ENCODE assay signal across 13 cellular contexts in genomic region chr1:244778356-244778755, GRCh38. TPM values are rescaled to one million over a fixed set of nuclear protein-coding genes. Genes with fewer than 3 reads are reported as not detected.
A peak's percentile ranks its signal among the peaks of the same experiment; 100 is the strongest.
DNase-seq lines count a peak whose midpoint lies in the region; TF ChIP-seq lines count a peak whose summit lies in the region.
"Had no signal": no experiment of that assay in that cellular context is flagged by ENCODE, and none has a peak within 500 bp of the region (broad histone marks: within the 10 kb centered on the region; RNA-seq: fewer than 3 reads in every experiment).

No MANE protein-coding gene starts in this region.

- no peaks in the 10 kb centered on the region for H3K27me3 ChIP-seq in mesendoderm (ENCODE audit: insufficient read depth, low read length, poor library complexity)

- no peak overlapping the region for H4K5ac ChIP-seq in mesendoderm (ENCODE audit: low read length)

- no peaks in the 10 kb centered on the region for H3K9me3 ChIP-seq in HEK293 (ENCODE audit: control insufficient read depth, insufficient read depth, low read depth, low read length)

- H2BK15ac ChIP-seq in mesendoderm (replicated peaks; ENCODE audit: low read depth) = no peak overlapping the region

- H3K18ac ChIP-seq in mesendoderm (ENCODE audit: low read length) = no peak overlapping the region

- no peak overlapping the region for H2AK5ac ChIP-seq in mesendoderm (ENCODE audit: low read length)

- H3K4me2 ChIP-seq in mesendoderm (ENCODE audit: low read length) = no peak overlapping the region

- H3K4me1 ChIP-seq in HEK293 (ENCODE audit: control insufficient read depth, insufficient read depth, low read length) (peaks cover 9% of the 10 kb centered on the region), mesendoderm (ENCODE audit: control insufficient read depth, low read depth, low read length) (no peaks in the 10 kb centered on the region)
- H3K4me1 ChIP-seq: parathyroid adenoma had no signal

- H3K4me1 Mint-ChIP-seq in type B pancreatic cell (ENCODE audit: unreplicated experiment) = no peaks in the 10 kb centered on the region
- peaks cover 4% of the 10 kb centered on the region for H3K4me1 Mint-ChIP-seq in activated T-cell treated with anti-CD3 and anti-CD28 coated beads, Interleukin-2, amount 50 U/mL, for 24 hours (ENCODE audit: low read depth)

- no peak overlapping the region for H3K23ac ChIP-seq in mesendoderm (ENCODE audit: low read length)

- WGBS in mesendoderm (ENCODE audit: extremely low coverage, insufficient coverage, low lambda C conversion rate) = no CpG with 5 or more reads among the region's 2 CpGs

- H3K4ac ChIP-seq in mesendoderm (ENCODE audit: low read depth, low read length) = no peak overlapping the region

- H3K79me2 ChIP-seq in mesendoderm (ENCODE audit: control insufficient read depth, insufficient read depth, low read length) = no peaks in the 10 kb centered on the region
- H3K79me2 ChIP-seq: parathyroid adenoma had no signal

- H3K56ac ChIP-seq in mesendoderm (ENCODE audit: low read length) = no peak overlapping the region

- H3K27me3 Mint-ChIP-seq in type B pancreatic cell = no peaks in the 10 kb centered on the region
- H3K27me3 Mint-ChIP-seq in activated T-cell treated with anti-CD3 and anti-CD28 coated beads, Interleukin-2, amount 50 U/mL, for 24 hours = no peaks in the 10 kb centered on the region

- H3K36me3 Mint-ChIP-seq in type B pancreatic cell = no peaks in the 10 kb centered on the region
- no peaks in the 10 kb centered on the region for H3K36me3 Mint-ChIP-seq in activated T-cell treated with anti-CD3 and anti-CD28 coated beads, Interleukin-2, amount 50 U/mL, for 24 hours (ENCODE audit: low read depth)

- no peaks in the 10 kb centered on the region for H3K36me3 ChIP-seq in HEK293 (ENCODE audit: control insufficient read depth in 2 of 2, insufficient read depth in 1 of 2, low read length in 2 of 2)
- H3K36me3 ChIP-seq in mesendoderm (ENCODE audit: control insufficient read depth, insufficient read depth, low read length) = no peaks in the 10 kb centered on the region

- H3K9me3 Mint-ChIP-seq in type B pancreatic cell = no peaks in the 10 kb centered on the region
- H3K9me3 Mint-ChIP-seq in activated T-cell treated with anti-CD3 and anti-CD28 coated beads, Interleukin-2, amount 50 U/mL, for 24 hours = no peaks in the 10 kb centered on the region

- H3K27ac ChIP-seq in HEK293 (ENCODE audit: extremely low read depth, low read depth, low read length) (no peak overlapping the region), mesendoderm (ENCODE audit: low read depth, low read length) (no peak overlapping the region), coronary artery (no peak overlapping the region)
- H3K27ac ChIP-seq: C4-2B, parathyroid adenoma had no signal

- H3K79me1 ChIP-seq in mesendoderm (ENCODE audit: low read length) = no peaks in the 10 kb centered on the region

- TF ChIP-seq CTCF in HEK293 (tag by site-specific recombination; IDR thresholded peaks at IDR 0.05) (no peak), fibroblast of pulmonary artery (IDR thresholded peaks at IDR 0.05; ENCODE audit: low read length, missing control alignments) (no peak), type B pancreatic cell (conservative IDR thresholded peaks at IDR 0.05) (no peak), coronary artery (IDR thresholded peaks at IDR 0.05) (no peak)

- H2BK120ac ChIP-seq in mesendoderm (ENCODE audit: low read depth, low read length) = no peak overlapping the region

- no peak overlapping the region for H4K8ac ChIP-seq in mesendoderm (ENCODE audit: low read depth, low read length)

- POLR2A ChIA-PET in HEK293 (lab: Yijun Ruan, JAX) = no interaction called here

- CTCF ChIA-PET in HEK293 (lab: Yijun Ruan, JAX) = interaction anchor here (1.6 kb wide), 1 partner anchor 19 kb away, joined by 4 read pairs; no protein-coding TSS in a partner anchor

- H2BK5ac ChIP-seq in mesendoderm (ENCODE audit: low read length) = no peak overlapping the region

- H3K9ac ChIP-seq in mesendoderm (ENCODE audit: low read length) = no peak overlapping the region
- H3K9ac ChIP-seq: parathyroid adenoma had no signal

- no peak overlapping the region for H3K27ac Mint-ChIP-seq in type B pancreatic cell
- H3K27ac Mint-ChIP-seq in activated T-cell treated with anti-CD3 and anti-CD28 coated beads, Interleukin-2, amount 50 U/mL, for 24 hours = no peak overlapping the region

- no peak overlapping the region for H3K4me3 Mint-ChIP-seq in type B pancreatic cell
- H3K4me3 Mint-ChIP-seq in activated T-cell treated with anti-CD3 and anti-CD28 coated beads, Interleukin-2, amount 50 U/mL, for 24 hours = no peak overlapping the region

- H3K4me3 ChIP-seq in HEK293 (ENCODE audit: low read depth, low read length) (no peak overlapping the region), fibroblast of pulmonary artery (replicated peaks; ENCODE audit: low read depth, low read length) (no peak overlapping the region), mesendoderm (ENCODE audit: low read length) (no peak overlapping the region), coronary artery (no peak overlapping the region)
- H3K4me3 ChIP-seq: GM12878 had no signal

- DNase-seq in A172 (ENCODE audit: low spot score) (peak; percentile 95), SW480 (ENCODE audit: low spot score) (peak; percentile 55), fibroblast of pulmonary artery (ENCODE audit: low read depth) (peak; percentile 80), type B pancreatic cell (ENCODE audit: extremely low spot score, unreplicated experiment) (no peak), mesendoderm (no peak), coronary artery (ENCODE audit: low spot score) (no peak)
- DNase-seq in activated T-cell treated with anti-CD3 and anti-CD28 coated beads, Interleukin-2, amount 50 U/mL, for 24 hours = no peak
- DNase-seq: NCI-H1694, Right ventricle myocardium superior had no signal

TF ChIP-seq in HEK293, 187 proteins besides CTCF, POLR2A, EP300 and RAD21 (continues in another document):
- peak; percentile 37; the same call in 1 of the 2 replicates for TF ChIP-seq ZEB2 (tag by site-specific recombination; IDR thresholded peaks at IDR 0.05)
- TF ChIP-seq ZNF580 (tag by site-specific recombination; IDR thresholded peaks at IDR 0.05) = no peak
- TF ChIP-seq, protein P1, sequence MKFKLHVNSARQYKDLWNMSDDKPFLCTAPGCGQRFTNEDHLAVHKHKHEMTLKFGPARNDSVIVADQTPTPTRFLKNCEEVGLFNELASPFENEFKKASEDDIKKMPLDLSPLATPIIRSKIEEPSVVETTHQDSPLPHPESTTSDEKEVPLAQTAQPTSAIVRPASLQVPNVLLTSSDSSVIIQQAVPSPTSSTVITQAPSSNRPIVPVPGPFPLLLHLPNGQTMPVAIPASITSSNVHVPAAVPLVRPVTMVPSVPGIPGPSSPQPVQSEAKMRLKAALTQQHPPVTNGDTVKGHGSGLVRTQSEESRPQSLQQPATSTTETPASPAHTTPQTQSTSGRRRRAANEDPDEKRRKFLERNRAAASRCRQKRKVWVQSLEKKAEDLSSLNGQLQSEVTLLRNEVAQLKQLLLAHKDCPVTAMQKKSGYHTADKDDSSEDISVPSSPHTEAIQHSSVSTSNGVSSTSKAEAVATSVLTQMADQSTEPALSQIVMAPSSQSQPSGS (tag by site-specific recombination; IDR thresholded peaks at IDR 0.05; ENCODE audit: low read depth) = peak; percentile 86
- TF ChIP-seq ZBTB20 (tag by site-specific recombination; IDR thresholded peaks at IDR 0.05) = 0 out of 2 replicates have a peak, but pooled peaks have one; percentile 19
- no peak for TF ChIP-seq GFI1B (tag by site-specific recombination; IDR thresholded peaks at IDR 0.05)
- no peak for TF ChIP-seq ZFHX2 (tag by site-specific recombination; conservative IDR thresholded peaks at IDR 0.05)
- no peak for TF ChIP-seq HOXA7 (CRISPR knock-in tag; IDR thresholded peaks at IDR 0.05; ENCODE audit: borderline replicate concordance)
- TF ChIP-seq, protein P2, sequence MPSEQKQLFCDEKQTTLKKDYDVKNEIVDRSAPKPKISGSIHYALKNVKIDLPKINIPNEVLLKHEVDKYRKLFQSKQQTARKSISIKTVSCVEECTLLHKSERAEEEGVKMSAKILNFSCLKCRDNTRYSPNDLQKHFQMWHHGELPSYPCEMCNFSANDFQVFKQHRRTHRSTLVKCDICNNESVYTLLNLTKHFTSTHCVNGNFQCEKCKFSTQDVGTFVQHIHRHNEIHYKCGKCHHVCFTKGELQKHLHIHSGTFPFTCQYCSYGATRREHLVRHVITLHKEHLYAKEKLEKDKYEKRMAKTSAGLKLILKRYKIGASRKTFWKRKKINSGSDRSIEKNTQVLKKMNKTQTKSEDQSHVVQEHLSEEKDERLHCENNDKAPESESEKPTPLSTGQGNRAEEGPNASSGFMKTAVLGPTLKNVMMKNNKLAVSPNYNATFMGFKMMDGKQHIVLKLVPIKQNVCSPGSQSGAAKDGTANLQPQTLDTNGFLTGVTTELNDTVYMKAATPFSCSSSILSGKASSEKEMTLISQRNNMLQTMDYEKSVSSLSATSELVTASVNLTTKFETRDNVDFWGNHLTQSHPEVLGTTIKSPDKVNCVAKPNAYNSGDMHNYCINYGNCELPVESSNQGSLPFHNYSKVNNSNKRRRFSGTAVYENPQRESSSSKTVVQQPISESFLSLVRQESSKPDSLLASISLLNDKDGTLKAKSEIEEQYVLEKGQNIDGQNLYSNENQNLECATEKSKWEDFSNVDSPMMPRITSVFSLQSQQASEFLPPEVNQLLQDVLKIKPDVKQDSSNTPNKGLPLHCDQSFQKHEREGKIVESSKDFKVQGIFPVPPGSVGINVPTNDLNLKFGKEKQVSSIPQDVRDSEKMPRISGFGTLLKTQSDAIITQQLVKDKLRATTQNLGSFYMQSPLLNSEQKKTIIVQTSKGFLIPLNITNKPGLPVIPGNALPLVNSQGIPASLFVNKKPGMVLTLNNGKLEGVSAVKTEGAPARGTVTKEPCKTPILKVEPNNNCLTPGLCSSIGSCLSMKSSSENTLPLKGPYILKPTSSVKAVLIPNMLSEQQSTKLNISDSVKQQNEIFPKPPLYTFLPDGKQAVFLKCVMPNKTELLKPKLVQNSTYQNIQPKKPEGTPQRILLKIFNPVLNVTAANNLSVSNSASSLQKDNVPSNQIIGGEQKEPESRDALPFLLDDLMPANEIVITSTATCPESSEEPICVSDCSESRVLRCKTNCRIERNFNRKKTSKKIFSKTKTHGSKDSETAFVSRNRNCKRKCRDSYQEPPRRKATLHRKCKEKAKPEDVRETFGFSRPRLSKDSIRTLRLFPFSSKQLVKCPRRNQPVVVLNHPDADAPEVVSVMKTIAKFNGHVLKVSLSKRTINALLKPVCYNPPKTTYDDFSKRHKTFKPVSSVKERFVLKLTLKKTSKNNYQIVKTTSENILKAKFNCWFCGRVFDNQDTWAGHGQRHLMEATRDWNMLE (tag by site-specific recombination; conservative IDR thresholded peaks at IDR 0.05; ENCODE audit: low read depth) = peak; percentile 17; the same call in 1 of the 2 replicates
- TF ChIP-seq ZNF596 (tag by site-specific recombination; IDR thresholded peaks at IDR 0.05) = no peak

RNA-seq across cellular contexts. Expression of gene COX20, which starts 57.1 kb away (rescaled TPM):
- total RNA-seq in A172 (2014; rRNA removed; shearing (Covaris generic)) = 71.6 and 76.1 TPM in 2 replicates
- total RNA-seq in type B pancreatic cell (ENCODE audit: low replicate concordance) = 22.7 TPM in 2 replicates
- polyA plus RNA-seq in mesendoderm (2013, experiment 1 of 2) = 62.4 TPM
- 64.0 TPM for polyA plus RNA-seq in mesendoderm (2013, experiment 2 of 2)

Comparison
In these comparisons a context has a peak if more than half of its experiments do, and no peak if none do; other contexts are left out.
1. DNase-seq: peak in A172 (single experiment), SW480 (single experiment) and fibroblast of pulmonary artery (single experiment); none in type B pancreatic cell (single experiment), mesendoderm (single experiment), activated T-cell treated with anti-CD3 and anti-CD28 coated beads, Interleukin-2, amount 50 U/mL, for 24 hours (single experiment) and coronary artery (single experiment).